In the genomic region with DNA sequence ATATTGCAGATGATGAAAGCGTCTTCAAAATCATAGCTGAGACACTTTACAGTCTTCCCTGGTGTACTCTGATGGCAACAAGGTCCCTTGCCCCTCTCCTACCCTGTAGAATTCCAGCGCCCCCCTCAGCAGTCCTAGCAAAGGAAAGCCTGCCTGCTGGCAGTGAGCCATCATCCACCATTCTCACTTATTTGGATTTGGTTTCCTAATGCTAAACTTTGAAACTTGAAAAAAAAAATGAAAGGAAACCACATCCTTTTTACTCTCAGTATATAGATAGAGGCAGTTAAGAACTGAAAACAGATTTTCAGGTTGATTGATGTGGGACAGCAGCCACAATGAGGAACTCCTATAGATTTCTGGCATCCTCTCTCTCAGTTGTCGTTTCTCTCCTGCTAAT, we compare ENCODE assay signal across 14 cellular contexts. TPM values are rescaled to one million over a fixed set of nuclear protein-coding genes. Genes with fewer than 3 reads are reported as not detected.
DNase-seq lines count a peak whose midpoint lies in the region; ATAC-seq, FAIRE-seq and TF ChIP-seq lines count a peak whose summit lies in the region.
"Had no signal": no experiment of that assay in that cellular context is flagged by ENCODE, and none has a peak within 500 bp of the region (broad histone marks: within the 10 kb centered on the region; RNA-seq: fewer than 3 reads in every experiment).

Gene GZMA (plus strand): TSS at position 302 of the 400 bp plus-strand sequence. CDS start 37 bp downstream, at position 339.

- peak within 1 kb of the TSS; percentile 4; the same call in 1 of the 2 replicates for H3K4me2 ChIP-seq in SK-N-SH

- peaks cover 9% of the 10 kb centered on the region for H3K27me3 Mint-ChIP-seq in activated naive CD4-positive, alpha-beta T cell treated with anti-CD3 and anti-CD28 coated beads for 36 hours (ENCODE audit: low read depth)

- TF ChIP-seq POLR2A in heart left ventricle (IDR thresholded peaks at IDR 0.05) = no peak

- peaks cover 21% of the 10 kb centered on the region for H3K9me3 Mint-ChIP-seq in activated naive CD4-positive, alpha-beta T cell treated with anti-CD3 and anti-CD28 coated beads for 36 hours

- POLR2A ChIA-PET in SK-N-SH (lab: Yijun Ruan, JAX) = no interaction called here

- CTCF ChIA-PET in SK-N-SH (lab: Yijun Ruan, JAX) = no interaction called here
- CTCF ChIA-PET in activated naive CD4-positive, alpha-beta T cell treated with anti-CD3 and anti-CD28 coated beads for 36 hours (lab: Charles Lee) = interaction anchor here (0.9 to 1.3 kb wide), 2 partner anchors 159 to 197 kb away, joined by 4 read pairs; no protein-coding TSS in a partner anchor

- H3K4me1 ChIP-seq in SK-N-SH (ENCODE audit: control insufficient read depth in 1 of 2, insufficient read depth in 2 of 2, low read depth in 1 of 2, low read length in 1 of 2) (no peaks in the 10 kb centered on the region; a peak in 1 of 4 replicates), small intestine (ENCODE audit: control insufficient read depth in 2 of 2, insufficient read depth in 1 of 2, low read depth in 1 of 2, low read length in 1 of 2) (no peaks in the 10 kb centered on the region), heart left ventricle (peaks cover 0 to 5% (median 0%) of the 10 kb centered on the region in 12 donors)
- H3K4me1 ChIP-seq: right lobe of liver had no signal

- DNase-seq in SK-N-SH (no peak), small intestine (peak; percentile 23), Ammon's horn (ENCODE audit: low spot score) (no peak), heart left ventricle (no peak), iPS-NIHi11 (ENCODE audit: low spot score) (no peak)
- DNase-seq in activated naive CD4-positive, alpha-beta T cell treated with anti-CD3 and anti-CD28 coated beads for 36 hours = peak; percentile 56
- DNase-seq: DMS79, NCI-H1417, right lobe of liver had no signal

- no peak for TF ChIP-seq RAD21 in SK-N-SH (IDR thresholded peaks at IDR 0.05; ENCODE audit: low read length)

- ATAC-seq in SK-N-SH treated with all-trans-retinoic acid at 6 μM for 48 hours (no peak), heart left ventricle (no peak)
- ATAC-seq: right lobe of liver had no signal

- no peak for TF ChIP-seq EP300 in SK-N-SH (IDR thresholded peaks at IDR 0.05; ENCODE audit: borderline replicate concordance in 1 of 2, low read depth in 1 of 2, low read length in 1 of 2)

- 0% methylated on average over 3 of the region's 3 CpGs for WGBS in SK-N-SH (ENCODE audit: low lambda C conversion rate)
- 51 to 61% (median 60%) methylated on average over 3 of the region's 3 CpGs for WGBS in small intestine, 3 donors
- WGBS in heart left ventricle, 4 donors = 55 to 66% (median 61%) methylated on average over 3 of the region's 3 CpGs

- no peaks in the 10 kb centered on the region for H3K79me2 ChIP-seq in SK-N-SH (ENCODE audit: insufficient read depth)

- no peaks in the 10 kb centered on the region for H3K9me3 ChIP-seq in SK-N-SH
- no peaks in the 10 kb centered on the region for H3K9me3 ChIP-seq in small intestine (ENCODE audit: control insufficient read depth, low read depth)
- H3K9me3 ChIP-seq in heart left ventricle = peaks cover 0 to 9% (median 0%) of the 10 kb centered on the region in 12 donors
- H3K9me3 ChIP-seq: right lobe of liver had no signal

- H3K36me3 ChIP-seq in SK-N-SH (replicated peaks in 1 of 2; ENCODE audit: control insufficient read depth in 1 of 2, insufficient read depth in 2 of 2, low read length in 1 of 2) (no peaks in the 10 kb centered on the region), small intestine (ENCODE audit: control insufficient read depth in 2 of 2, insufficient read depth in 2 of 2, low read length in 2 of 2) (no peaks in the 10 kb centered on the region), heart left ventricle (no peaks in the 10 kb centered on the region)
- H3K36me3 ChIP-seq: right lobe of liver had no signal

- H4K20me1 ChIP-seq in SK-N-SH (ENCODE audit: insufficient read depth) = no peaks in the 10 kb centered on the region

- no peak for TF ChIP-seq CTCF in SK-N-SH (IDR thresholded peaks at IDR 0.05)
- TF ChIP-seq CTCF in heart left ventricle (IDR thresholded peaks at IDR 0.05) = no peak

- no peak within 1 kb of the TSS for H3K27ac Mint-ChIP-seq in activated naive CD4-positive, alpha-beta T cell treated with anti-CD3 and anti-CD28 coated beads for 36 hours
- H3K27ac Mint-ChIP-seq: mesothelial cell of epicardium had no signal

- H3K4me3 ChIP-seq in SK-N-SH (ENCODE audit: low read depth in 2 of 2, low read length in 1 of 2) = no peak within 1 kb of the TSS
- peak within 1 kb of the TSS in 1 of 2 donors; percentile 36 for H3K4me3 ChIP-seq in small intestine (ENCODE audit: low read depth in 1 of 2, low read length in 2 of 2)
- peak within 1 kb of the TSS in 2 of 12 donors; percentile 6 to 51 for H3K4me3 ChIP-seq in heart left ventricle

- H3K27ac ChIP-seq in SK-N-SH (ENCODE audit: low read depth in 2 of 2, low read length in 1 of 2) (no peak within 1 kb of the TSS), small intestine (ENCODE audit: low read depth in 1 of 2, low read length in 1 of 2) (peak within 1 kb of the TSS; percentile 43 to 75), heart left ventricle (peak within 1 kb of the TSS in 1 of 12 donors; percentile 64)
- H3K27ac ChIP-seq: right lobe of liver had no signal

- H3K27me3 ChIP-seq in SK-N-SH (ENCODE audit: insufficient read depth) (no peaks in the 10 kb centered on the region; the same call in 1 of the 2 replicates), small intestine (ENCODE audit: control insufficient read depth in 2 of 2, insufficient read depth in 2 of 2, low read length in 2 of 2) (no peaks in the 10 kb centered on the region), heart left ventricle (no peaks in the 10 kb centered on the region)
- H3K27me3 ChIP-seq: right lobe of liver had no signal

- peaks cover 58% of the 10 kb centered on the region for H3K4me1 Mint-ChIP-seq in activated naive CD4-positive, alpha-beta T cell treated with anti-CD3 and anti-CD28 coated beads for 36 hours (ENCODE audit: low read depth)

- no peak within 1 kb of the TSS for H3K9ac ChIP-seq in SK-N-SH

- H3K36me3 Mint-ChIP-seq in activated naive CD4-positive, alpha-beta T cell treated with anti-CD3 and anti-CD28 coated beads for 36 hours (ENCODE audit: low read depth) = peaks cover 8% of the 10 kb centered on the region
- H3K36me3 Mint-ChIP-seq: mesothelial cell of epicardium had no signal

- H3K9me2 ChIP-seq in SK-N-SH = no peaks in the 10 kb centered on the region

- intact Hi-C loops in T-helper 1 cell treated with Interleukin-12 subunit alpha and Interleukin-12 subunit beta and Interleukin-4 antibody, amounts not matched to agents 30 ng/mL and 1 ng/mL, for 36 hours (cut with micrococcal nuclease) = loop anchor here (1.0 to 5.0 kb wide), 11 partner anchors 30 to 1225 kb away; partner anchors contain the start of genes ARL15 and CDC20B
- intact Hi-C loops in activated naive CD4-positive, alpha-beta T cell treated with anti-CD3 and anti-CD28 coated beads for 36 hours (cut with micrococcal nuclease) = loop anchor here (1.0 to 5.0 kb wide), 7 partner anchors 30 to 440 kb away; partner anchors contain the start of genes CDC20B and GZMK
- intact Hi-C loops in heart left ventricle (cut with DNase I) = no loop called here

- H2AFZ ChIP-seq in SK-N-SH (ENCODE audit: low read depth) = peak within 1 kb of the TSS; percentile 32; the same call in 1 of the 2 replicates

- peak within 1 kb of the TSS; percentile 30 for H3K4me3 Mint-ChIP-seq in activated naive CD4-positive, alpha-beta T cell treated with anti-CD3 and anti-CD28 coated beads for 36 hours
- H3K4me3 Mint-ChIP-seq: mesothelial cell of epicardium had no signal

- FAIRE-seq in small intestine (lab: Jason Lieb, UNC) = no peak
- FAIRE-seq: GM18507 had no signal

- H3F3A ChIP-seq in SK-N-SH (replicated peaks; ENCODE audit: insufficient read depth) = no peaks in the 10 kb centered on the region

TF ChIP-seq in SK-N-SH, 30 proteins besides CTCF, POLR2A, EP300 and RAD21:
- TF ChIP-seq SIN3A (IDR thresholded peaks at IDR 0.05; ENCODE audit: borderline replicate concordance, low read depth, low read length) (no peak), GATA2 (CRISPR knock-in tag; IDR thresholded peaks at IDR 0.05) (no peak), NFIC (IDR thresholded peaks at IDR 0.05; ENCODE audit: borderline replicate concordance) (no peak), POLR2AphosphoS5 (IDR thresholded peaks at IDR 0.05; ENCODE audit: low read depth, low read length) (no peak), YY1 (IDR thresholded peaks at IDR 0.05; ENCODE audit: low read depth) (no peak)

TF ChIP-seq in SK-N-SH treated with all-trans-retinoic acid at 6 μM for 48 hours, 23 proteins besides CTCF, POLR2A, EP300 and RAD21 (continues in another document):
- TF ChIP-seq, protein P1, sequence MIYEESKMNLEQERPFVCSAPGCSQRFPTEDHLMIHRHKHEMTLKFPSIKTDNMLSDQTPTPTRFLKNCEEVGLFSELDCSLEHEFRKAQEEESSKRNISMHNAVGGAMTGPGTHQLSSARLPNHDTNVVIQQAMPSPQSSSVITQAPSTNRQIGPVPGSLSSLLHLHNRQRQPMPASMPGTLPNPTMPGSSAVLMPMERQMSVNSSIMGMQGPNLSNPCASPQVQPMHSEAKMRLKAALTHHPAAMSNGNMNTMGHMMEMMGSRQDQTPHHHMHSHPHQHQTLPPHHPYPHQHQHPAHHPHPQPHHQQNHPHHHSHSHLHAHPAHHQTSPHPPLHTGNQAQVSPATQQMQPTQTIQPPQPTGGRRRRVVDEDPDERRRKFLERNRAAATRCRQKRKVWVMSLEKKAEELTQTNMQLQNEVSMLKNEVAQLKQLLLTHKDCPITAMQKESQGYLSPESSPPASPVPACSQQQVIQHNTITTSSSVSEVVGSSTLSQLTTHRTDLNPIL (CRISPR knock-in tag; IDR thresholded peaks at IDR 0.05; ENCODE audit: low read depth) = no peak
- TF ChIP-seq ZNF565 (CRISPR knock-in tag; conservative IDR thresholded peaks at IDR 0.05; ENCODE audit: low read depth) = no peak

RNA-seq across cellular contexts. Expression of gene GZMA, which starts in this region (rescaled TPM):
- 0.07 TPM in 1 of 2 replicates, not detected in the other for polyA plus RNA-seq in SK-N-SH (2012; rRNA removed)
- polyA plus RNA-seq in SK-N-SH (2012; cell fraction: cytosol; rRNA removed) = 0.12 and 0.14 TPM in 2 replicates
- not detected in 2 replicates for polyA plus RNA-seq in SK-N-SH (2012; cell fraction: nucleus; rRNA removed)
- total RNA-seq in T-helper 1 cell treated with Interleukin-12 subunit alpha and Interleukin-12 subunit beta and Interleukin-4 antibody, amounts not matched to agents 30 ng/mL and 1 ng/mL, for 36 hours = 1,575 and 1,584 TPM in 2 replicates
- under 1 TPM in 1 of 2 experiments, not detected in 1; 0.24 TPM for total RNA-seq in activated naive CD4-positive, alpha-beta T cell treated with anti-CD3 and anti-CD28 coated beads for 36 hours
- polyA plus RNA-seq in small intestine = 1 to 10 TPM; 4.3 to 8.6 (median 4.9) TPM
- 10 to 100 TPM in 1 of 9 donors, 1 to 10 TPM in 2, under 1 TPM in 4, not detected in 2; 0.23 to 17.9 (median 0.61) TPM for total RNA-seq in heart left ventricle
- polyA plus RNA-seq in heart left ventricle = 1 to 10 TPM in 1 of 2 donors, under 1 TPM in 1; 0.42 to 1.3 TPM
- total RNA-seq: A172, mesothelial cell of epicardium had no signal

Comparison
In these comparisons a context has a peak if more than half of its experiments do, and no peak if none do; other contexts are left out.
1. RNA of gene GZMA (total RNA-seq): 1,575 to 1,584 TPM in T-helper 1 cell treated with Interleukin-12 subunit alpha and Interleukin-12 subunit beta and Interleukin-4 antibody, amounts not matched to agents 30 ng/mL and 1 ng/mL, for 36 hours; 0.23 to 17.9 TPM in heart left ventricle and 0.24 TPM in activated naive CD4-positive, alpha-beta T cell treated with anti-CD3 and anti-CD28 coated beads for 36 hours; every median in the first group is over 10 times any median in the second.
2. Peak in DNase-seq in activated naive CD4-positive, alpha-beta T cell treated with anti-CD3 and anti-CD28 coated beads for 36 hours; RNA of the gene not detected or under 1 TPM.
3. H3K27ac ChIP-seq: peak in small intestine (2 of 2); none in SK-N-SH (0 of 2).
4. intact Hi-C loops: an anchor here in T-helper 1 cell treated with Interleukin-12 subunit alpha and Interleukin-12 subunit beta and Interleukin-4 antibody, amounts not matched to agents 30 ng/mL and 1 ng/mL, for 36 hours (1.0 to 5.0 kb wide) and activated naive CD4-positive, alpha-beta T cell treated with anti-CD3 and anti-CD28 coated beads for 36 hours (1.0 to 5.0 kb wide); none called in heart left ventricle.